Comparison of ENCODE assay signal across 25 cellular contexts in genomic region chr12:132953163-132953425, GRCh38.
"Had no signal": no experiment of that assay in that cellular context is flagged by ENCODE, and none has a peak within 500 bp of the region (broad histone marks: within the 10 kb centered on the region; RNA-seq: fewer than 3 reads in every experiment).

No MANE protein-coding gene starts in this region.

- H3K9ac ChIP-seq: parathyroid adenoma had no signal

- H2AFZ ChIP-seq: hepatocyte, parathyroid adenoma had no signal

- H3K4me3 ChIP-seq: heart right ventricle, hepatocyte, left ventricle myocardium inferior, lung, mucosa of descending colon, skin epidermis, suprapubic skin, thoracic aorta, tibial artery, upper lobe of right lung had no signal

- H3K4me1 ChIP-seq: parathyroid adenoma had no signal

- H3K4me2 ChIP-seq: hepatocyte had no signal

- H3K27me3 ChIP-seq: heart right ventricle, hepatocyte, suprapubic skin, tibial artery, upper lobe of right lung had no signal

- H3K27ac Mint-ChIP-seq: nephron progenitor cell; stimulated activated effector memory CD8-positive, alpha-beta T cell treated with anti-CD3 and anti-CD28 coated beads, Interleukin-12 subunit alpha, Interleukin-12 subunit beta, amount 100 ng/mL, for 72 hours; stimulated activated naive CD8-positive, alpha-beta T cell treated with anti-CD3 and anti-CD28 coated beads, Interleukin-15, Interleukin-2, amounts not matched to agents 100 ng/mL and 50 ng/mL, for 24 hours had no signal

- H3K27me3 Mint-ChIP-seq: naive thymus-derived CD8-positive, alpha-beta T cell; stimulated activated naive CD8-positive, alpha-beta T cell treated with anti-CD3 and anti-CD28 coated beads, Interleukin-15, Interleukin-2, amounts not matched to agents 100 ng/mL and 50 ng/mL, for 24 hours had no signal

- DNase-seq: heart right ventricle; islet precursor cell; left ventricle myocardium inferior; mesendoderm; midbrain; mucosa of descending colon; naive thymus-derived CD8-positive, alpha-beta T cell; nephron progenitor cell; nucleus accumbens; retina; right cardiac atrium; stimulated activated CD4-positive, alpha-beta T cell treated with anti-CD3 and anti-CD28 coated beads, Interleukin-4, amount 100 ng/mL, for 24 hours; stimulated activated naive CD4-positive, alpha-beta T cell; trophoblast cell; upper lobe of right lung had no signal

- ATAC-seq: heart right ventricle; mucosa of descending colon; naive thymus-derived CD8-positive, alpha-beta T cell; right cardiac atrium; sciatic nerve; stimulated activated effector memory CD8-positive, alpha-beta T cell treated with anti-CD3 and anti-CD28 coated beads, Interleukin-12 subunit alpha, Interleukin-12 subunit beta, amount 100 ng/mL, for 72 hours; upper lobe of right lung had no signal

- H3K36me3 ChIP-seq: upper lobe of right lung had no signal

- H3K27ac ChIP-seq: heart right ventricle, hepatocyte, left ventricle myocardium inferior, parathyroid adenoma, skin epidermis, suprapubic skin, thoracic aorta, tibial artery, upper lobe of right lung had no signal

- H3K4me3 Mint-ChIP-seq: stimulated activated effector memory CD8-positive, alpha-beta T cell treated with anti-CD3 and anti-CD28 coated beads, Interleukin-12 subunit alpha, Interleukin-12 subunit beta, amount 100 ng/mL, for 72 hours; stimulated activated naive CD8-positive, alpha-beta T cell treated with anti-CD3 and anti-CD28 coated beads, Interleukin-15, Interleukin-2, amounts not matched to agents 100 ng/mL and 50 ng/mL, for 24 hours had no signal
